ENCODE assay signal across 17 cellular contexts in the genomic region with DNA sequence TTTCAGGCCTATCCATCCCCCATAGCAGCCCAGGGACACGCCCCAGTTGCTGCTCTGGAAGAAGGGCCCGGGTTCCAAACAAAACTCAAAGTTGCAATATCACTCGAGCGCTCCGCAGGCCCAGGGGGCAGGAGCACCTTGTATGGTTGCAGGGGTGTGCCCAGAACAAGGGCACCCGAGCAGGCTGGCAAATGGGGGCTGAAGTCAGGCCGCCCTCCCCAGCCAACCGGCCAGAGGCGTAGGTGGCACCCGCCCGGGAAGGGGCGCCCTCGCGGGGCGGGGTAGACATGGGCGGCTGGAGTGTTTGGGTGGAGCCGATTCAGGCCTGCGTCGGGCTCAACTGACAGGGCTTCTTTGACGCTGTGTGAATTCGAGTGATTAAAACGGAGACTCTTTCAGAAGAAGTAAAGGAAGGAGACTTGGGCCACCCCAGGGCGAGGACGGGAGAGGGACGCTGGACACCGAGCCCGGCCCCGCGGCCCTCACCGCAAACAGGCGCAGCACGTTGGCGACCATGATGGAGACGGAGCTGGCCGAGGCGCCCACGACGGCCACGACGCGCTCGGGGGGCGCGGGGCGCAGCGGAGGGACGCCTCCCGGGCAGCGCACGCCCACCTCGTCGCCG. TPM values are rescaled to one million over a fixed set of nuclear protein-coding genes. Genes with fewer than 3 reads are reported as not detected.
A peak's percentile ranks its signal among the peaks of the same experiment; 100 is the strongest.
DNase-seq lines count a peak whose midpoint lies in the region; ATAC-seq and TF ChIP-seq lines count a peak whose summit lies in the region.
"Had no signal": no experiment of that assay in that cellular context is flagged by ENCODE, and none has a peak within 500 bp of the region (broad histone marks: within the 10 kb centered on the region; RNA-seq: fewer than 3 reads in every experiment).

No MANE protein-coding gene starts in this region.

- H3K27me3 ChIP-seq in GM23338 (ENCODE audit: insufficient read depth) (peaks cover 42% of the 10 kb centered on the region), iPS-15b (ENCODE audit: control insufficient read depth, insufficient read depth, low read length) (peaks cover 33% of the 10 kb centered on the region), neuronal stem cell (ENCODE audit: control insufficient read depth in 3 of 3, insufficient read depth in 3 of 3, low read depth in 1 of 3, low read length in 3 of 3) (peaks cover 6 to 61% (median 33%) of the 10 kb centered on the region in 3 experiments)

- H2BK120ac ChIP-seq in neuronal stem cell (ENCODE audit: low read depth, low read length): no peak overlapping the region

- H4K91ac ChIP-seq in neuronal stem cell (ENCODE audit: low read depth, low read length, poor library complexity): no peak overlapping the region

- no peaks in the 10 kb centered on the region for H3K36me3 ChIP-seq in GM23338 (ENCODE audit: insufficient read depth)
- no peaks in the 10 kb centered on the region for H3K36me3 ChIP-seq in iPS-15b (ENCODE audit: control insufficient read depth, insufficient read depth, low read length)
- H3K36me3 ChIP-seq in neuronal stem cell (replicated peaks in 1 of 2; ENCODE audit: control insufficient read depth in 2 of 2, insufficient read depth in 2 of 2, low read length in 2 of 2): no peaks in the 10 kb centered on the region

- peak; percentile 15 for DNase-seq in GM23338 (ENCODE audit: low spot score)
- no peak for DNase-seq in WTC11 (ENCODE audit: low spot score)
- DNase-seq in neuronal stem cell (ENCODE audit: low spot score): no peak
- DNase-seq in T-helper 2 cell: no peak
- no peak for DNase-seq in activated naive CD8-positive, alpha-beta T cell treated with anti-CD3 and anti-CD28 coated beads, Interleukin-2, amount 50 U/mL, for 24 hours
- DNase-seq in 8988T: no peak
- DNase-seq: C1 segment of cervical spinal cord, DMS 273 treated with DMSO at 0.1 percent for 48 hours, KBM-7, NCI-H1048, NCI-H345, NCI-H69, PC-3 had no signal

- no CpG with 5 or more reads among the region's 53 CpGs for WGBS in neuronal stem cell (ENCODE audit: extremely low coverage in 2 of 2, insufficient read length in 2 of 2, insufficient replicate concordance in 1 of 2), 2 donors

- no peak overlapping the region for H2BK12ac ChIP-seq in neuronal stem cell (ENCODE audit: low read length)

- H3K23ac ChIP-seq in neuronal stem cell (ENCODE audit: low read depth, low read length, poor library complexity): peak overlapping the region; percentile 23

- peaks cover 8% of the 10 kb centered on the region for H3K4me1 ChIP-seq in GM23338 (ENCODE audit: insufficient read depth)
- H3K4me1 ChIP-seq in iPS-15b (ENCODE audit: control insufficient read depth, insufficient read depth, low read length): no peaks in the 10 kb centered on the region
- peaks cover 0 to 1% of the 10 kb centered on the region in 2 donors for H3K4me1 ChIP-seq in neuronal stem cell (ENCODE audit: control insufficient read depth in 2 of 2, insufficient read depth in 1 of 2, low read depth in 1 of 2, low read length in 2 of 2)

- no peak overlapping the region for H2BK5ac ChIP-seq in neuronal stem cell (ENCODE audit: low read length)

- H4K8ac ChIP-seq in neuronal stem cell (ENCODE audit: low read depth, low read length): no peak overlapping the region

- H3K4me2 ChIP-seq in GM23338 (peak overlapping the region; percentile 73; the same call in 1 of the 2 replicates), neuronal stem cell (ENCODE audit: insufficient read depth, low read length, poor library complexity, severe bottlenecking) (peak overlapping the region; percentile 83)

- H3K4me3 Mint-ChIP-seq in GM23338: peak overlapping the region; percentile 64
- peak overlapping the region; percentile 60 for H3K4me3 Mint-ChIP-seq in WTC11
- H3K4me3 Mint-ChIP-seq in activated naive CD8-positive, alpha-beta T cell treated with anti-CD3 and anti-CD28 coated beads, Interleukin-2, amount 50 U/mL, for 24 hours: no peak overlapping the region

- no peaks in the 10 kb centered on the region for H3K9me2 ChIP-seq in GM23338 (ENCODE audit: insufficient read depth)

- CTCF ChIA-PET in WTC11 (lab: Charles Lee): interaction anchor here (0.6 to 1.2 kb wide), 3 partner anchors 95 to 510 kb away, joined by 3 read pairs; no protein-coding TSS in a partner anchor

- H3K27ac ChIP-seq in GM23338 (ENCODE audit: low read depth) (no peak overlapping the region), neuronal stem cell (replicated peaks; ENCODE audit: low read length) (no peak overlapping the region)

- TF ChIP-seq CTCF in GM23338 (conservative IDR thresholded peaks at IDR 0.05; ENCODE audit: low read depth in 2 of 2) (no peak), WTC11 (IDR thresholded peaks at IDR 0.05) (no peak)

- ATAC-seq in GM23338 (peak; percentile 5; the same call in 2 of the 3 replicates), WTC11 (no peak), GM21786 (IDR thresholded peaks at IDR 0.05; ENCODE audit: unreplicated experiment) (no peak)
- ATAC-seq in activated naive CD8-positive, alpha-beta T cell treated with anti-CD3 and anti-CD28 coated beads, Interleukin-2, amount 50 U/mL, for 24 hours: no peak
- ATAC-seq: PC-3 had no signal

- peaks cover 8% of the 10 kb centered on the region for H3K36me3 Mint-ChIP-seq in GM23338 (ENCODE audit: low read depth)
- H3K36me3 Mint-ChIP-seq in WTC11: peaks cover 3% of the 10 kb centered on the region
- no peaks in the 10 kb centered on the region for H3K36me3 Mint-ChIP-seq in activated naive CD8-positive, alpha-beta T cell treated with anti-CD3 and anti-CD28 coated beads, Interleukin-2, amount 50 U/mL, for 24 hours (ENCODE audit: low read depth)

- no peak overlapping the region for H2BK15ac ChIP-seq in neuronal stem cell (ENCODE audit: low read length)

- H3F3A ChIP-seq in GM23338 (replicated peaks; ENCODE audit: low read depth): 0 out of 2 replicates have a peak, but pooled peaks cover 3% of the 10 kb centered on the region

- H3K9me3 ChIP-seq in iPS-15b (ENCODE audit: control insufficient read depth, insufficient read depth, low read length): no peaks in the 10 kb centered on the region
- H3K9me3 ChIP-seq in neuronal stem cell (replicated peaks in 1 of 2; ENCODE audit: control insufficient read depth in 2 of 2, insufficient read depth in 1 of 2, low read depth in 1 of 2, low read length in 2 of 2): peaks cover 12 to 19% of the 10 kb centered on the region in 2 donors

- H2AFZ ChIP-seq in GM23338 (peak overlapping the region; percentile 80), neuronal stem cell (ENCODE audit: low read length) (peak overlapping the region; percentile 69)

- H3K14ac ChIP-seq in neuronal stem cell (ENCODE audit: low read length): peak overlapping the region; percentile 44

- H3K4ac ChIP-seq in neuronal stem cell (ENCODE audit: low read length): no peak overlapping the region

- no peaks in the 10 kb centered on the region for H3K79me2 ChIP-seq in GM23338 (replicated peaks; ENCODE audit: insufficient read depth)

- H3K9me3 Mint-ChIP-seq in GM23338: peaks cover 50% of the 10 kb centered on the region
- peaks cover 15% of the 10 kb centered on the region for H3K9me3 Mint-ChIP-seq in WTC11
- peaks cover 4% of the 10 kb centered on the region for H3K9me3 Mint-ChIP-seq in activated naive CD8-positive, alpha-beta T cell treated with anti-CD3 and anti-CD28 coated beads, Interleukin-2, amount 50 U/mL, for 24 hours

- H3K27me3 Mint-ChIP-seq in GM23338 (ENCODE audit: insufficient read depth, low read depth, poor library complexity) (peaks cover 53% of the 10 kb centered on the region), WTC11 (ENCODE audit: low read depth) (peaks cover 64% of the 10 kb centered on the region)
- H3K27me3 Mint-ChIP-seq in activated naive CD8-positive, alpha-beta T cell treated with anti-CD3 and anti-CD28 coated beads, Interleukin-2, amount 50 U/mL, for 24 hours: peaks cover 29% of the 10 kb centered on the region

- H3K9ac ChIP-seq in iPS-15b (ENCODE audit: low read depth, low read length): no peak overlapping the region
- H3K9ac ChIP-seq in neuronal stem cell (ENCODE audit: low read depth, low read length, poor library complexity): no peak overlapping the region

- POLR2A ChIA-PET in WTC11 (lab: Charles Lee): no interaction called here

- H3K4me1 Mint-ChIP-seq in GM23338 (peaks cover 11% of the 10 kb centered on the region; the same call in 2 of the 3 replicates), WTC11 (peaks cover 19% of the 10 kb centered on the region)
- H3K4me1 Mint-ChIP-seq in activated naive CD8-positive, alpha-beta T cell treated with anti-CD3 and anti-CD28 coated beads, Interleukin-2, amount 50 U/mL, for 24 hours: no peaks in the 10 kb centered on the region

- H3K4me3 ChIP-seq in GM23338: peak overlapping the region; percentile 59; the same call in 1 of the 2 replicates
- H3K4me3 ChIP-seq in iPS-15b (ENCODE audit: low read depth, low read length): peak overlapping the region; percentile 35
- peak overlapping the region in 1 of 2 donors; percentile 76 for H3K4me3 ChIP-seq in neuronal stem cell (ENCODE audit: low read length in 2 of 2)

- H2AK5ac ChIP-seq in neuronal stem cell (ENCODE audit: low read depth, low read length): peak overlapping the region; percentile 86

- no peak overlapping the region for H3K27ac Mint-ChIP-seq in GM23338
- H3K27ac Mint-ChIP-seq in WTC11: no peak overlapping the region
- H3K27ac Mint-ChIP-seq in activated naive CD8-positive, alpha-beta T cell treated with anti-CD3 and anti-CD28 coated beads, Interleukin-2, amount 50 U/mL, for 24 hours: no peak overlapping the region

- peak overlapping the region; percentile 33 for H3K18ac ChIP-seq in neuronal stem cell (ENCODE audit: low read length)

- H3K79me1 ChIP-seq in neuronal stem cell (ENCODE audit: low read depth, low read length): no peaks in the 10 kb centered on the region

- H4K20me1 ChIP-seq in GM23338 (replicated peaks; ENCODE audit: insufficient read depth): no peaks in the 10 kb centered on the region

TF ChIP-seq in GM23338, 12 proteins besides CTCF, POLR2A, EP300 and RAD21 (continues in another document):
- no peak for TF ChIP-seq EZH2phosphoT487 (IDR thresholded peaks at IDR 0.05; ENCODE audit: unreplicated experiment)

RNA-seq across cellular contexts. Expression of a gene that starts 1.1 kb away (rescaled TPM):
- not detected in 2 replicates for total RNA-seq in GM23338 (2014; rRNA removed; shearing (Covaris generic))
- polyA plus RNA-seq in GM23338 (2016; fragmentation: Nextera tagmentation; extraction: Ambion mirVana): 0.19 and 0.50 TPM in 2 replicates
- 0.05 to 0.33 TPM in 2 of 3 replicates, not detected in the other for total RNA-seq in WTC11 (2021)
- polyA plus RNA-seq in neuronal stem cell (2013, experiment 1 of 2): not detected
- polyA plus RNA-seq in neuronal stem cell (2013, experiment 2 of 2): not detected
- total RNA-seq: Daoy, M059J, PC-3 had no signal

RNA-seq across cellular contexts. Expression of a gene that starts 29.5 kb away (rescaled TPM):
- total RNA-seq in GM23338 (2014; rRNA removed; shearing (Covaris generic)): 3.5 and 5.6 TPM in 2 replicates
- 3.0 and 3.9 TPM in 2 replicates for polyA plus RNA-seq in GM23338 (2016; fragmentation: Nextera tagmentation; extraction: Ambion mirVana)
- 4.7 to 5.8 TPM (median 5.2 TPM) in 3 replicates for total RNA-seq in WTC11 (2021)
- 2.5 TPM for polyA plus RNA-seq in neuronal stem cell (2013, experiment 1 of 2)
- 2.9 TPM for polyA plus RNA-seq in neuronal stem cell (2013, experiment 2 of 2)
- total RNA-seq: PC-3 had no signal

RNA-seq across cellular contexts. Expression of a gene that starts 53.1 kb away (rescaled TPM):
- total RNA-seq in GM23338 (2014; rRNA removed; shearing (Covaris generic)): 5.9 and 12.8 TPM in 2 replicates
- polyA plus RNA-seq in GM23338 (2016; fragmentation: Nextera tagmentation; extraction: Ambion mirVana): 3.2 and 4.9 TPM in 2 replicates
- total RNA-seq in WTC11 (2021): 4.3 to 5.1 TPM (median 4.9 TPM) in 3 replicates
- 3.1 TPM for polyA plus RNA-seq in neuronal stem cell (2013, experiment 1 of 2)
- 3.3 TPM for polyA plus RNA-seq in neuronal stem cell (2013, experiment 2 of 2)
- total RNA-seq: PC-3 had no signal
